Comparison of ENCODE assay signal across 8 cellular contexts in genomic region chr19:45613926-45614725, GRCh38. TPM values are rescaled to one million over a fixed set of nuclear protein-coding genes. Genes with fewer than 3 reads are reported as not detected.
DNase-seq lines count a peak whose midpoint lies in the region; ATAC-seq and TF ChIP-seq lines count a peak whose summit lies in the region.

No MANE protein-coding gene starts in this region.

- intact Hi-C loops in vagina (cut with DNase I) (no loop called here), testis (cut with DNase I; ENCODE audit: low total_unique reads) (no loop called here)

- H3K4me3 ChIP-seq in ACC112 (ENCODE audit: low read depth, low read length) (no peak overlapping the region), astrocyte of the spinal cord (ENCODE audit: low read depth, low read length) (no peak overlapping the region), mesodermal cell (ENCODE audit: extremely low read depth, insufficient read depth, low read length, poor library complexity, severe bottlenecking) (no peak overlapping the region), vagina (no peak overlapping the region), testis (no peak overlapping the region)

- H3K36me3 ChIP-seq in ACC112 (ENCODE audit: insufficient read depth, low read length) (peaks cover 5% of the 10 kb centered on the region; the same call in 1 of the 2 replicates), mesodermal cell (ENCODE audit: control insufficient read depth, insufficient read depth, low read length) (peaks cover 68% of the 10 kb centered on the region), vagina (peaks cover 0 to 61% of the 10 kb centered on the region in 2 donors), testis (ENCODE audit: low read depth, missing control alignments) (no peaks in the 10 kb centered on the region)

- H3K4me1 ChIP-seq in ACC112 (ENCODE audit: control insufficient read depth, insufficient read depth, low read length, unreplicated experiment), result peaks cover 11% of the 10 kb centered on the region
- H3K4me1 ChIP-seq in mesodermal cell (ENCODE audit: control insufficient read depth, insufficient read depth, low read length, poor library complexity, severe bottlenecking), result peaks cover 8% of the 10 kb centered on the region
- H3K4me1 ChIP-seq in vagina, result peaks cover 17% of the 10 kb centered on the region
- H3K4me1 ChIP-seq in testis, result no peaks in the 10 kb centered on the region

- no peak overlapping the region for H2AFZ ChIP-seq in ACC112 (ENCODE audit: low read length, unreplicated experiment)

- in situ Hi-C loops in astrocyte of the spinal cord (cut with HindIII; ENCODE audit: low sequenced_read_pairs), result no loop called here

- WGBS in mesodermal cell (ENCODE audit: insufficient coverage in 2 of 2), 2 experiments, result 86 to 95% methylated on average over 6 to 7 of the region's 10 CpGs
- 78 to 81% methylated on average over 5 to 10 of the region's 10 CpGs for WGBS in testis, 2 donors

- no peaks in the 10 kb centered on the region for H3K9me3 ChIP-seq in mesodermal cell (ENCODE audit: control insufficient read depth, low read length)
- H3K9me3 ChIP-seq in vagina, result no peaks in the 10 kb centered on the region
- no peaks in the 10 kb centered on the region for H3K9me3 ChIP-seq in testis

- ATAC-seq in GM18868 (IDR thresholded peaks at IDR 0.05; ENCODE audit: unreplicated experiment) (peak; percentile 70), left lobe of liver (no peak)

- H3K27me3 ChIP-seq in ACC112 (ENCODE audit: insufficient read depth, low read length), result no peaks in the 10 kb centered on the region
- no peaks in the 10 kb centered on the region for H3K27me3 ChIP-seq in vagina
- H3K27me3 ChIP-seq in testis, result no peaks in the 10 kb centered on the region

- peak overlapping the region; percentile 88 for H3K27ac ChIP-seq in ACC112 (ENCODE audit: low read depth, low read length)
- peak overlapping the region; percentile 6 for H3K27ac ChIP-seq in mesodermal cell (ENCODE audit: low read depth, low read length, severe bottlenecking)
- peak overlapping the region; percentile 68 for H3K27ac ChIP-seq in vagina
- no peak overlapping the region for H3K27ac ChIP-seq in testis

- TF ChIP-seq POLR2A in vagina (IDR thresholded peaks at IDR 0.05) (no peak), testis (IDR thresholded peaks at IDR 0.05) (no peak)

- no peak for TF ChIP-seq CTCF in astrocyte of the spinal cord (IDR thresholded peaks at IDR 0.05; ENCODE audit: low read depth, low read length)
- no peak for TF ChIP-seq CTCF in vagina (IDR thresholded peaks at IDR 0.05)
- no peak for TF ChIP-seq CTCF in testis (IDR thresholded peaks at IDR 0.05)

- peak; percentile 93 for DNase-seq in NCI-H226
- DNase-seq in astrocyte of the spinal cord (ENCODE audit: low read depth, low spot score), result peak; percentile 93
- DNase-seq in vagina (ENCODE audit: extremely low spot score in 2 of 2), result no peak
- no peak for DNase-seq in left lobe of liver (ENCODE audit: low spot score)
- no peak for DNase-seq in testis

- H3K79me2 ChIP-seq in ACC112 (ENCODE audit: control insufficient read depth, insufficient read depth, low read length, unreplicated experiment), result no peaks in the 10 kb centered on the region

RNA-seq across cellular contexts. Expression of gene GPR4, which starts 12.1 kb away (rescaled TPM):
- 8.4 TPM for polyA plus RNA-seq in mesodermal cell (2013, experiment 1 of 2)
- polyA plus RNA-seq in mesodermal cell (2013, experiment 2 of 2), result 6.2 TPM
- 3.4 TPM for total RNA-seq in vagina
- 1.2 TPM for total RNA-seq in left lobe of liver
- 1 to 10 TPM in 1 of 2 donors, under 1 TPM in 1; 0.81 to 1.9 TPM for total RNA-seq in testis
- 3.2 TPM for polyA plus RNA-seq in testis (ENCODE audit: insufficient read depth, low read depth, low replicate concordance)

RNA-seq across cellular contexts. Expression of gene EML2, which starts 25.1 kb away (rescaled TPM):
- 29.1 TPM for polyA plus RNA-seq in mesodermal cell (2013, experiment 1 of 2)
- polyA plus RNA-seq in mesodermal cell (2013, experiment 2 of 2), result 27.9 TPM
- total RNA-seq in vagina, result 74.9 TPM
- 17.9 TPM for total RNA-seq in left lobe of liver
- 10 to 100 TPM; 36.3 to 48.4 TPM for total RNA-seq in testis
- 28.5 TPM for polyA plus RNA-seq in testis (ENCODE audit: insufficient read depth, low read depth, low replicate concordance)

RNA-seq across cellular contexts. Expression of gene OPA3, which starts 29.5 kb away (rescaled TPM):
- 9.1 TPM for polyA plus RNA-seq in mesodermal cell (2013, experiment 1 of 2)
- polyA plus RNA-seq in mesodermal cell (2013, experiment 2 of 2), result 7.6 TPM
- total RNA-seq in vagina (6.6 TPM), left lobe of liver (8.3 TPM), testis (10 to 100 TPM; 18.3 to 19.3 TPM)
- polyA plus RNA-seq in testis (ENCODE audit: insufficient read depth, low read depth, low replicate concordance), result 20.9 TPM

RNA-seq across cellular contexts. Expression of gene GIPR, which starts 53.9 kb away (rescaled TPM):
- 10.8 TPM for polyA plus RNA-seq in mesodermal cell (2013, experiment 1 of 2)
- 9.3 TPM for polyA plus RNA-seq in mesodermal cell (2013, experiment 2 of 2)
- total RNA-seq in vagina (3.4 TPM), left lobe of liver (0.18 TPM), testis (under 1 TPM; 0.16 to 0.74 TPM)
- 0.50 TPM for polyA plus RNA-seq in testis (ENCODE audit: insufficient read depth, low read depth, low replicate concordance)

Comparison
In these comparisons a context has a peak if more than half of its experiments do, and no peak if none do; other contexts are left out.
1. H3K27ac ChIP-seq: peak in ACC112 (single experiment), mesodermal cell (single experiment) and vagina (single experiment); none in testis (0 of 2).
2. DNase-seq: peak in NCI-H226 (single experiment) and astrocyte of the spinal cord (single experiment); none in vagina (0 of 2), left lobe of liver (single experiment) and testis (single experiment).